8 cellular contexts compared by ENCODE assay signal in genomic region chr5:62223312-62223954, GRCh38.
DNase-seq lines count a peak whose midpoint lies in the region; ATAC-seq and TF ChIP-seq lines count a peak whose summit lies in the region.
"Not testable (repeated sequence)": the region's sequence is repeated elsewhere in the genome, so short reads cannot be mapped to it uniquely, and the experiment has no call there.

No MANE protein-coding gene starts in this region.

- not testable (repeated sequence) for H3K9me2 ChIP-seq in SK-N-SH

- not testable (repeated sequence) for H3K36me3 Mint-ChIP-seq in CD14-positive monocyte
- H3K36me3 Mint-ChIP-seq in naive thymus-derived CD4-positive, alpha-beta T cell, result peaks cover 0 to 15% (median 4%) of the 10 kb centered on the region in 5 donors

- H3K9me3 ChIP-seq in SK-N-SH; naive thymus-derived CD4-positive, alpha-beta T cell (ENCODE audit: control insufficient read depth in 2 of 3, low read length in 3 of 3): not testable (repeated sequence)

- not testable (repeated sequence) for H3K36me3 ChIP-seq in SK-N-SH (replicated peaks in 1 of 2; ENCODE audit: control insufficient read depth in 1 of 2, insufficient read depth in 2 of 2, low read length in 1 of 2); naive thymus-derived CD4-positive, alpha-beta T cell (ENCODE audit: control insufficient read depth in 2 of 3, insufficient read depth in 3 of 3, low read length in 3 of 3)

- H3K27me3 Mint-ChIP-seq in CD14-positive monocyte (ENCODE audit: low read depth in 3 of 3), result not testable (repeated sequence)
- peaks cover 0 to 11% (median 6%) of the 10 kb centered on the region in 5 donors for H3K27me3 Mint-ChIP-seq in naive thymus-derived CD4-positive, alpha-beta T cell

- peak overlapping the region; percentile 72 to 83 for H3K4me3 Mint-ChIP-seq in CD14-positive monocyte
- H3K4me3 Mint-ChIP-seq in naive thymus-derived CD4-positive, alpha-beta T cell, result peak overlapping the region; percentile 80 to 91 (median 86)

- H3K4me1 Mint-ChIP-seq in CD14-positive monocyte, result peaks cover 14% of the 10 kb centered on the region
- H3K4me1 Mint-ChIP-seq in naive thymus-derived CD4-positive, alpha-beta T cell, result peaks cover 9 to 17% (median 14%) of the 10 kb centered on the region in 7 donors

- not testable (repeated sequence) for H3K9me3 Mint-ChIP-seq in CD14-positive monocyte; naive thymus-derived CD4-positive, alpha-beta T cell

- not testable (repeated sequence) for H3K79me2 ChIP-seq in SK-N-SH (ENCODE audit: insufficient read depth)

- not testable (repeated sequence) for H3K27ac ChIP-seq in SK-N-SH (ENCODE audit: low read depth in 2 of 2, low read length in 1 of 2)
- H3K27ac ChIP-seq in naive thymus-derived CD4-positive, alpha-beta T cell (ENCODE audit: low read depth, low read length), result peak overlapping the region; percentile 29

- CTCF ChIA-PET in SK-N-SH (lab: Yijun Ruan, JAX), result interaction anchor here (0.9 to 1.8 kb wide), 4 partner anchors 9 to 180 kb away, joined by 4 to 7 read pairs (median 6); partner anchors contain the start of gene DIMT1
- CTCF ChIA-PET in naive thymus-derived CD4-positive, alpha-beta T cell (lab: Charles Lee), result interaction anchor here (0.6 to 2.1 kb wide), 14 partner anchors 37 to 324 kb away, joined by 3 to 28 read pairs (median 4); partner anchors contain the start of gene KIF2A

- not testable (repeated sequence) for TF ChIP-seq EP300 in SK-N-SH (IDR thresholded peaks at IDR 0.05; ENCODE audit: borderline replicate concordance in 1 of 2, low read depth in 1 of 2, low read length in 1 of 2)

- H3K4me2 ChIP-seq in SK-N-SH, result peak overlapping the region; percentile 50

- peak; percentile 96 for ATAC-seq in GM19397 (IDR thresholded peaks at IDR 0.05; ENCODE audit: unreplicated experiment)
- ATAC-seq in HG03039 (IDR thresholded peaks at IDR 0.05; ENCODE audit: unreplicated experiment), result peak; percentile 90
- peak; percentile 98 for ATAC-seq in naive thymus-derived CD4-positive, alpha-beta T cell

- POLR2A ChIA-PET in SK-N-SH (lab: Yijun Ruan, JAX), result interaction anchor here (0.7 kb wide), 2 partner anchors 82 to 147 kb away, joined by 3 read pairs; partner anchors contain the start of gene KIF2A
- POLR2A ChIA-PET in naive thymus-derived CD4-positive, alpha-beta T cell (lab: Charles Lee), result interaction anchor here (0.6 to 1.6 kb wide), 5 partner anchors 76 to 921 kb away, joined by 3 to 6 read pairs (median 3); partner anchors contain the start of gene DIMT1

- H3K27me3 ChIP-seq in SK-N-SH (ENCODE audit: insufficient read depth); naive thymus-derived CD4-positive, alpha-beta T cell (ENCODE audit: control insufficient read depth in 2 of 2, insufficient read depth in 2 of 2, low read length in 2 of 2): not testable (repeated sequence)

- not testable (repeated sequence) for H3F3A ChIP-seq in SK-N-SH (replicated peaks; ENCODE audit: insufficient read depth)

- peak overlapping the region; percentile 22; the same call in 1 of the 2 replicates for H2AFZ ChIP-seq in SK-N-SH (ENCODE audit: low read depth)

- H3K27ac Mint-ChIP-seq in CD14-positive monocyte, result peak overlapping the region in 4 of 7 donors; percentile 15 to 89 (median 76)
- H3K27ac Mint-ChIP-seq in naive thymus-derived CD4-positive, alpha-beta T cell, result peak overlapping the region; percentile 78 to 94 (median 91)

- peak; percentile 43 for TF ChIP-seq RAD21 in SK-N-SH (IDR thresholded peaks at IDR 0.05; ENCODE audit: low read length)

- H3K4me3 ChIP-seq in SK-N-SH (ENCODE audit: low read depth in 2 of 2, low read length in 1 of 2), result peak overlapping the region; percentile 21 to 35; a peak in 3 of 4 replicates
- H3K4me3 ChIP-seq in epithelial cell of esophagus (ENCODE audit: low read length); naive thymus-derived CD4-positive, alpha-beta T cell (ENCODE audit: low read length): not testable (repeated sequence)

- DNase-seq in CD14-positive monocyte (ENCODE audit: low spot score), result peak; percentile 70
- not testable (repeated sequence) for DNase-seq in SK-N-SH; epithelial cell of esophagus (ENCODE audit: low read depth)
- peak; percentile 57 for DNase-seq in activated T-helper 1 cell treated with Interleukin-2 at 50 U/mL for 16 hours (ENCODE audit: low read depth)
- peak; percentile 41 to 83 (median 74) for DNase-seq in naive thymus-derived CD4-positive, alpha-beta T cell
- DNase-seq in stimulated activated CD8-positive, alpha-beta memory T cell treated with anti-CD3 and anti-CD28 coated beads, Interleukin-12 subunit alpha, Interleukin-12 subunit beta, amount 100 ng/mL, for 4 hours (ENCODE audit: low read depth), result peak; percentile 49

- not testable (repeated sequence) for H4K20me1 ChIP-seq in SK-N-SH (ENCODE audit: insufficient read depth)

- H3K4me1 ChIP-seq in SK-N-SH (ENCODE audit: control insufficient read depth in 1 of 2, insufficient read depth in 2 of 2, low read depth in 1 of 2, low read length in 1 of 2); naive thymus-derived CD4-positive, alpha-beta T cell (ENCODE audit: control insufficient read depth in 2 of 2, insufficient read depth in 2 of 2, low read length in 2 of 2): not testable (repeated sequence)

- TF ChIP-seq CTCF in CD14-positive monocyte (IDR thresholded peaks at IDR 0.05) (peak; percentile 65), SK-N-SH (IDR thresholded peaks at IDR 0.05) (peak; percentile 64), epithelial cell of esophagus (IDR thresholded peaks at IDR 0.05; ENCODE audit: insufficient read depth, low read depth, low read length, missing control alignments) (peak; percentile 43)

- intact Hi-C loops in CD14-positive monocyte (cut with micrococcal nuclease), result loop anchor here (5.0 to 10.0 kb wide), 2 partner anchors 81 to 134 kb away; partner anchors contain the start of gene KIF2A (in 1 of the 2)
- intact Hi-C loops in naive thymus-derived CD4-positive, alpha-beta T cell (cut with micrococcal nuclease), result loop anchor here in 1 of 2 donors (5.0 kb wide), 1 partner anchor 179 kb away; the partner anchor contains the start of gene DIMT1

- H3K9ac ChIP-seq in SK-N-SH, result not testable (repeated sequence)

- 0% methylated on average over 12 of the region's 14 CpGs for WGBS in SK-N-SH (ENCODE audit: low lambda C conversion rate)

TF ChIP-seq in SK-N-SH, 30 proteins besides CTCF, POLR2A, EP300 and RAD21:
- peak; percentile 15; the same call in 1 of the 2 replicates for TF ChIP-seq SMC3 (IDR thresholded peaks at IDR 0.05; ENCODE audit: low read depth, low read length)
